In genomic region chr10:126225672-126226007, GRCh38 we compare ENCODE assay signal across 23 cellular contexts.
DNase-seq lines count a peak whose midpoint lies in the region; ATAC-seq, FAIRE-seq and TF ChIP-seq lines count a peak whose summit lies in the region.
"Had no signal": no experiment of that assay in that cellular context is flagged by ENCODE, and none has a peak within 500 bp of the region (broad histone marks: within the 10 kb centered on the region; RNA-seq: fewer than 3 reads in every experiment).

No MANE protein-coding gene starts in this region.

- H3K9me2 ChIP-seq in MM.1S (replicated peaks; ENCODE audit: insufficient read depth, low read length): no peaks in the 10 kb centered on the region

- H4K20me1 ChIP-seq in smooth muscle cell (ENCODE audit: low read depth) (no peaks in the 10 kb centered on the region), MM.1S (ENCODE audit: insufficient read depth, low read length) (no peaks in the 10 kb centered on the region)

- POLR2A ChIA-PET in RWPE1 (lab: Yijun Ruan, JAX; ENCODE audit: low non-redundant PET): no interaction called here

- H3K36me3 ChIP-seq in bronchial epithelial cell (ENCODE audit: control insufficient read depth, insufficient read depth, low read length): no peaks in the 10 kb centered on the region
- H3K36me3 ChIP-seq in smooth muscle cell (ENCODE audit: low read depth): no peaks in the 10 kb centered on the region
- H3K36me3 ChIP-seq in MM.1S (replicated peaks; ENCODE audit: insufficient read depth, low read length): no peaks in the 10 kb centered on the region
- H3K36me3 ChIP-seq: SJCRH30, spleen had no signal

- no peak overlapping the region for H3K4me3 ChIP-seq in bronchial epithelial cell (ENCODE audit: low read depth, low read length)
- no peak overlapping the region for H3K4me3 ChIP-seq in fibroblast of mammary gland (ENCODE audit: control insufficient read depth, low read depth, low read length)
- H3K4me3 ChIP-seq in smooth muscle cell: no peak overlapping the region
- H3K4me3 ChIP-seq in MM.1S (ENCODE audit: low read length): no peak overlapping the region
- H3K4me3 ChIP-seq: SJCRH30, spleen had no signal

- H2AFZ ChIP-seq in smooth muscle cell (ENCODE audit: low read depth) (no peak overlapping the region), MM.1S (ENCODE audit: low read length) (no peak overlapping the region)

- H3K4me1 ChIP-seq in smooth muscle cell (ENCODE audit: low read depth): peaks cover 27% of the 10 kb centered on the region
- H3K4me1 ChIP-seq in MM.1S (ENCODE audit: low read length): no peaks in the 10 kb centered on the region
- H3K4me1 ChIP-seq: spleen had no signal

- 57% methylated on average over 9 of the region's 9 CpGs for WGBS in smooth muscle cell (ENCODE audit: low lambda C conversion rate)

- peak; percentile 13 for FAIRE-seq in bronchial epithelial cell (lab: Jason Lieb, UNC)
- FAIRE-seq: endometrium, keratinocyte had no signal

- DNase-seq in bronchial epithelial cell (ENCODE audit: low read depth) (no peak), fibroblast of mammary gland (ENCODE audit: low read depth) (peak; percentile 91), left kidney (ENCODE audit: low read depth, low spot score) (peak; percentile 55), smooth muscle cell (lab: John Stamatoyannopoulos, UW; ENCODE audit: unreplicated experiment) (no peak), MM.1S (no peak), RWPE1 (ENCODE audit: low spot score) (no peak)
- DNase-seq: activated CD4-positive, alpha-beta T cell treated with anti-CD3 and anti-CD28 coated beads, Interleukin-2, amount 50 U/mL, for 4 hours; activated CD4-positive, CD25-positive, alpha-beta regulatory T cell; activated naive CD4-positive, alpha-beta T cell treated with anti-CD3 and anti-CD28 coated beads, Interleukin-2, amount 50 U/mL, for 16 hours; C1 segment of cervical spinal cord; COR-L47; DMS53; mesendoderm; NCI-H1092 treated with DMSO at 0.1 percent for 48 hours; NCI-H187; NCI-H2171 treated with DMSO at 0.1 percent for 48 hours; NCI-H510A treated with DMSO at 0.1 percent for 48 hours; SJCRH30; spleen had no signal

- H3K27ac ChIP-seq in smooth muscle cell (ENCODE audit: low read depth) (peak overlapping the region; percentile 28), MM.1S (ENCODE audit: low read length) (no peak overlapping the region), RWPE1 (no peak overlapping the region)
- H3K27ac ChIP-seq: SJCRH30, spleen had no signal

- H3K9ac ChIP-seq in smooth muscle cell (ENCODE audit: low read depth): no peak overlapping the region
- H3K9ac ChIP-seq in MM.1S (ENCODE audit: low read length): no peak overlapping the region

- H3K4me2 ChIP-seq in smooth muscle cell (no peak overlapping the region), MM.1S (ENCODE audit: low read depth, low read length) (no peak overlapping the region)

- no peaks in the 10 kb centered on the region for H3F3A ChIP-seq in smooth muscle cell (ENCODE audit: low read depth)
- no peaks in the 10 kb centered on the region for H3F3A ChIP-seq in MM.1S (ENCODE audit: insufficient read depth, low read length)

- TF ChIP-seq CTCF in bronchial epithelial cell (IDR thresholded peaks at IDR 0.05; ENCODE audit: insufficient read depth, low read length, severe bottlenecking) (no peak), fibroblast of mammary gland (conservative IDR thresholded peaks at IDR 0.05; ENCODE audit: control insufficient read depth, insufficient read depth, low read depth, low read length) (no peak), smooth muscle cell (IDR thresholded peaks at IDR 0.05; ENCODE audit: borderline replicate concordance, insufficient read depth, poor library complexity, severe bottlenecking) (no peak), MM.1S (IDR thresholded peaks at IDR 0.05; ENCODE audit: low read length) (no peak), RWPE1 (conservative IDR thresholded peaks at IDR 0.05; ENCODE audit: low read depth) (no peak)

- H3K9me3 ChIP-seq in smooth muscle cell (replicated peaks; ENCODE audit: low read depth) (no peaks in the 10 kb centered on the region), MM.1S (replicated peaks; ENCODE audit: insufficient read depth, low read length) (no peaks in the 10 kb centered on the region)
- H3K9me3 ChIP-seq: SJCRH30, spleen had no signal

- CTCF ChIA-PET in RWPE1 (lab: Yijun Ruan, JAX): no interaction called here

- H3K79me2 ChIP-seq in smooth muscle cell (ENCODE audit: low read depth) (peaks cover 25% of the 10 kb centered on the region), MM.1S (ENCODE audit: low read length) (no peaks in the 10 kb centered on the region)

- H3K27me3 ChIP-seq in bronchial epithelial cell (ENCODE audit: control insufficient read depth, insufficient read depth, low read length): no peaks in the 10 kb centered on the region
- H3K27me3 ChIP-seq in smooth muscle cell (ENCODE audit: low read depth): no peaks in the 10 kb centered on the region
- H3K27me3 ChIP-seq in MM.1S (replicated peaks; ENCODE audit: insufficient read depth, low read length): no peaks in the 10 kb centered on the region; the same call in 1 of the 2 replicates
- H3K27me3 ChIP-seq: SJCRH30 had no signal

- no peak for ATAC-seq in HG02973 (IDR thresholded peaks at IDR 0.05; ENCODE audit: unreplicated experiment)
- ATAC-seq: Panc1 had no signal

Comparison
In these comparisons a context has a peak if more than half of its experiments do, and no peak if none do; other contexts are left out.
1. DNase-seq: peak in fibroblast of mammary gland (single experiment) and left kidney (single experiment); none in bronchial epithelial cell (single experiment), smooth muscle cell (single experiment), MM.1S (single experiment) and RWPE1 (single experiment).